Comparison of ENCODE assay signal across 7 cellular contexts in the genomic region with DNA sequence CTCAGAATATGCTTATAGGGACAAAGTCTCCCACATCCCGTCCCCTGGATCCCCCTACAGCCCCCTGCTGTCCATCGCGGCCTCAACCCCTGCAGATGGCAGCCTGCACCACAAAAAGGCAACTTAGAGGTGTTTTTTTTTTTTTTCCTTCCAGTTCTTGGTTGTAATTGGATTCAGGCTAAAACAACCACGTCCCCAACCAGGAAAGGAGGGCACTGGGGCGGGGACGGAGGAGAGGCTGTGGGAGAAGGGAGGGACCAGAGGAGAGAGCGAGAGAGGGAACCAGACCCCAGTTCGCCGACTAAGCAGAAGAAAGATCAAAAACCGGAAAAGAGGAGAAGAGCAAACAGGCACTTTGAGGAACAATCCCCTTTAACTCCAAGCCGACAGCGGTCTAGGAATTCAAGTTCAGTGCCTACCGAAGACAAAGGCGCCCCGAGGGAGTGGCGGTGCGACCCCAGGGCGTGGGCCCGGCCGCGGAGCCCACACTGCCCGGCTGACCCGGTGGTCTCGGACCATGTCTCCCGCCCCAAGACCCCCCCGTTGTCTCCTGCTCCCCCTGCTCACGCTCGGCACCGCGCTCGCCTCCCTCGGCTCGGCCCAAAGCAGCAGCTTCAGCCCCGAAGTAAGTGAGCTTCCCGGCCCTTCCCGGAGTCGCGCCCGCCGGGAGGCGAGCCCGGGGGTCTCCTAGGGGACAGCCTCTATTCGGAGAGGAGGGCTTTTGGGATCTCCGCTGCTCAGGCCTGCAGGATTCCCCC. TPM values are rescaled to one million over a fixed set of nuclear protein-coding genes. Genes with fewer than 3 reads are reported as not detected.
A peak's percentile ranks its signal among the peaks of the same experiment; 100 is the strongest.
DNase-seq lines count a peak whose midpoint lies in the region; ATAC-seq, FAIRE-seq and TF ChIP-seq lines count a peak whose summit lies in the region.

A gene (plus strand): TSS at position 285 of the 758 bp plus-strand sequence. CDS start 233 bp downstream, at position 518.

- dilution Hi-C loops in endothelial cell of umbilical vein (cut with MboI; ENCODE audit: extremely low pct_ligation_motif_present, low sequenced_read_pairs), result no loop called here

- H3K79me2 ChIP-seq in endothelial cell of umbilical vein (ENCODE audit: control insufficient read depth, insufficient read depth, low read length), result peaks cover 56% of the 10 kb centered on the region

- FAIRE-seq in endothelial cell of umbilical vein (lab: Jason Lieb, UNC), result peak; percentile 90

- POLR2A ChIA-PET in endothelial cell of umbilical vein (lab: Charles Lee), result interaction anchor here (1.1 to 2.0 kb wide), 2 partner anchors 13 to 15 kb away, joined by 7 to 9 read pairs; no protein-coding TSS in a partner anchor

- peak within 1 kb of the TSS; percentile 97 for H3K9ac ChIP-seq in endothelial cell of umbilical vein (replicated peaks; ENCODE audit: extremely low read depth, insufficient read depth, low read length)

- peak within 1 kb of the TSS; percentile 79 for H3K4me2 ChIP-seq in endothelial cell of umbilical vein (ENCODE audit: insufficient read depth, low read length)

- BruUV-seq in endothelial cell of umbilical vein (replicated peaks; lab: Mats Ljungman, UMichigan), result TSS peak; percentile 73

- no peaks in the 10 kb centered on the region for H3K9me1 ChIP-seq in endothelial cell of umbilical vein (replicated peaks; ENCODE audit: control insufficient read depth, extremely low read depth, insufficient read depth, low read length)

- H4K20me1 ChIP-seq in endothelial cell of umbilical vein (replicated peaks; ENCODE audit: control insufficient read depth, extremely low read depth, insufficient read depth, low read length), result no peaks in the 10 kb centered on the region

- DNase-seq in H4 (ENCODE audit: low spot score), result peak; percentile 87
- DNase-seq in SJSA1 (ENCODE audit: low read depth in 1 of 2, low spot score in 2 of 2), result peak; percentile 67 to 73
- DNase-seq in endothelial cell of umbilical vein (ENCODE audit: low read depth, low spot score), result peak; percentile 92
- DNase-seq in upper lobe of left lung, result peak; percentile 73 to 86
- DNase-seq in GM19240 (ENCODE audit: insufficient read length, low spot score), result no peak

- H3K36me3 ChIP-seq in SJSA1 (peaks cover 63% of the 10 kb centered on the region), endothelial cell of umbilical vein (ENCODE audit: control insufficient read depth in 2 of 2, extremely low read depth in 1 of 2, insufficient read depth in 2 of 2, low read length in 2 of 2) (peaks cover 3 to 15% of the 10 kb centered on the region in 2 experiments), mesodermal cell (ENCODE audit: control insufficient read depth, insufficient read depth, low read length) (peaks cover 75% of the 10 kb centered on the region), upper lobe of left lung (peaks cover 0 to 24% (median 17%) of the 10 kb centered on the region in 4 donors)

- H3K9me3 ChIP-seq in SJSA1 (replicated peaks) (no peaks in the 10 kb centered on the region), endothelial cell of umbilical vein (replicated peaks; ENCODE audit: control insufficient read depth, insufficient read depth, low read length) (no peaks in the 10 kb centered on the region), mesodermal cell (ENCODE audit: control insufficient read depth, low read length) (no peaks in the 10 kb centered on the region), upper lobe of left lung (no peaks in the 10 kb centered on the region)

- TF ChIP-seq POLR2A in endothelial cell of umbilical vein (IDR thresholded peaks at IDR 0.05; ENCODE audit: low read depth, low read length) (peak; percentile 95), upper lobe of left lung (IDR thresholded peaks at IDR 0.05) (peak in 1 of 4 donors; percentile 78)

- H3K27me3 ChIP-seq in SJSA1 (replicated peaks), result no peaks in the 10 kb centered on the region
- H3K27me3 ChIP-seq in endothelial cell of umbilical vein (ENCODE audit: control insufficient read depth in 2 of 2, insufficient read depth in 2 of 2, low read length in 2 of 2), result no peaks in the 10 kb centered on the region
- H3K27me3 ChIP-seq in upper lobe of left lung, result no peaks in the 10 kb centered on the region

- TF ChIP-seq CTCF in endothelial cell of umbilical vein (IDR thresholded peaks at IDR 0.05; ENCODE audit: extremely low read depth in 1 of 2, insufficient read depth in 1 of 2, low read depth in 1 of 2, low read length in 2 of 2) (peak; percentile 26 to 54), upper lobe of left lung (IDR thresholded peaks at IDR 0.05) (peak in 2 of 6 experiments; percentile 9 to 19)

- H2AFZ ChIP-seq in endothelial cell of umbilical vein (ENCODE audit: low read depth, low read length), result no peak within 1 kb of the TSS

- 0 to 1% methylated on average over 36 to 37 of the region's 44 CpGs for WGBS in mesodermal cell (ENCODE audit: insufficient coverage in 2 of 2), 2 experiments
- WGBS in upper lobe of left lung, 2 donors, result 3 to 6% methylated on average over 23 to 33 of the region's 44 CpGs

- intact Hi-C loops in endothelial cell of umbilical vein (cut with micrococcal nuclease), result loop anchor here (1.0 to 5.0 kb wide), 6 partner anchors 13 to 279 kb away; no protein-coding TSS in a partner anchor

- peak; percentile 67 to 89 for ATAC-seq in upper lobe of left lung (ENCODE audit: low FRiP score in 2 of 2)
- no peak for ATAC-seq in GM18519 (IDR thresholded peaks at IDR 0.05; ENCODE audit: low FRiP score, unreplicated experiment)

- H3K4me3 ChIP-seq in SJSA1, result peak within 1 kb of the TSS; percentile 69
- H3K4me3 ChIP-seq in endothelial cell of umbilical vein (replicated peaks in 1 of 3; ENCODE audit: insufficient read depth in 1 of 3, low read depth in 1 of 3, low read length in 3 of 3), result peak within 1 kb of the TSS; percentile 75 to 94 (median 86)
- peak within 1 kb of the TSS; percentile 92 for H3K4me3 ChIP-seq in mesodermal cell (ENCODE audit: extremely low read depth, insufficient read depth, low read length, poor library complexity, severe bottlenecking)
- H3K4me3 ChIP-seq in upper lobe of left lung, result peak within 1 kb of the TSS; percentile 71 to 90 (median 76)

- H3K27ac ChIP-seq in SJSA1 (peak within 1 kb of the TSS; percentile 62), endothelial cell of umbilical vein (ENCODE audit: insufficient read depth, low read depth, low read length) (peak within 1 kb of the TSS; percentile 84), mesodermal cell (ENCODE audit: low read depth, low read length, severe bottlenecking) (peak within 1 kb of the TSS; percentile 86), upper lobe of left lung (peak within 1 kb of the TSS; percentile 89 to 97 (median 96))

- peaks cover 23% of the 10 kb centered on the region for H3K4me1 ChIP-seq in SJSA1 (replicated peaks)
- H3K4me1 ChIP-seq in endothelial cell of umbilical vein (ENCODE audit: control insufficient read depth, extremely low read depth, insufficient read depth, low read length), result peaks cover 32% of the 10 kb centered on the region
- H3K4me1 ChIP-seq in mesodermal cell (ENCODE audit: control insufficient read depth, insufficient read depth, low read length, poor library complexity, severe bottlenecking), result peaks cover 31% of the 10 kb centered on the region
- peaks cover 19 to 26% (median 23%) of the 10 kb centered on the region in 4 donors for H3K4me1 ChIP-seq in upper lobe of left lung

- no peak for TF ChIP-seq EP300 in upper lobe of left lung (IDR thresholded peaks at IDR 0.05)

- CTCF ChIA-PET in endothelial cell of umbilical vein (lab: Charles Lee), result interaction anchor here (1.0 to 12.5 kb wide), 16 partner anchors 13 to 279 kb away, joined by 3 to 214 read pairs (median 6); a partner anchor contains a TSS

TF ChIP-seq in endothelial cell of umbilical vein, 7 proteins besides CTCF, POLR2A, EP300 and RAD21:
- no peak for TF ChIP-seq GATA2 (IDR thresholded peaks at IDR 0.05; ENCODE audit: insufficient read depth, insufficient read length, low read depth, low read length)
- no peak for TF ChIP-seq EZH2 (IDR thresholded peaks at IDR 0.05; ENCODE audit: borderline replicate concordance, low read depth, low read length, severe bottlenecking)
- TF ChIP-seq, protein P1, sequence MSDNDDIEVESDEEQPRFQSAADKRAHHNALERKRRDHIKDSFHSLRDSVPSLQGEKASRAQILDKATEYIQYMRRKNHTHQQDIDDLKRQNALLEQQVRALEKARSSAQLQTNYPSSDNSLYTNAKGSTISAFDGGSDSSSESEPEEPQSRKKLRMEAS (IDR thresholded peaks at IDR 0.05; ENCODE audit: insufficient read depth, insufficient read length), result no peak
- TF ChIP-seq MYC (IDR thresholded peaks at IDR 0.05; ENCODE audit: low read depth, low read length), result no peak
- no peak for TF ChIP-seq FOS (IDR thresholded peaks at IDR 0.05; ENCODE audit: borderline replicate concordance, insufficient read depth, low read length)
- peak; percentile 87 for TF ChIP-seq POLR2AphosphoS5 (IDR thresholded peaks at IDR 0.05; ENCODE audit: insufficient read depth, low read depth, low read length)

RNA-seq across cellular contexts. Expression of the gene that starts here (rescaled TPM):
- total RNA-seq in H4 (2014; rRNA removed; shearing (Covaris generic)), result 268 and 298 TPM in 2 replicates
- total RNA-seq in SJSA1 (2014; rRNA removed; shearing (Covaris generic)), result 101 and 117 TPM in 2 replicates
- total RNA-seq in endothelial cell of umbilical vein, result 603 and 615 TPM in 2 replicates
- polyA plus RNA-seq in endothelial cell of umbilical vein, result 501 and 506 TPM in 2 replicates
- polyA plus RNA-seq in endothelial cell of umbilical vein (2011; cell fraction: cytosol; rRNA removed), result 405 and 422 TPM in 2 replicates
- 470 and 520 TPM in 2 replicates for polyA plus RNA-seq in endothelial cell of umbilical vein (2011; cell fraction: nucleus; rRNA removed)
- polyA plus RNA-seq in endothelial cell of umbilical vein (2012), result 391 and 406 TPM in 2 replicates
- 453 and 535 TPM in 2 replicates for polyA minus RNA-seq in endothelial cell of umbilical vein
- not detected for polyA minus RNA-seq in endothelial cell of umbilical vein (2011; cell fraction: cytosol; rRNA and poly(A)+ RNA removed)
- 120 and 149 TPM in 2 replicates for polyA minus RNA-seq in endothelial cell of umbilical vein (2011; cell fraction: nucleus; rRNA and poly(A)+ RNA removed)
- 340 TPM for polyA plus RNA-seq in mesodermal cell (2013, experiment 1 of 2)
- polyA plus RNA-seq in mesodermal cell (2013, experiment 2 of 2), result 281 TPM
- 100 to 1,000 TPM in 3 of 6 donors, 10 to 100 TPM in 3; 53.4 to 157 (median 104) TPM for total RNA-seq in upper lobe of left lung
